In genomic region chr20:17968366-17969275, GRCh38 we compare ENCODE assay signal across 8 cellular contexts. TPM values are rescaled to one million over a fixed set of nuclear protein-coding genes. Genes with fewer than 3 reads are reported as not detected.
DNase-seq lines count a peak whose midpoint lies in the region; ATAC-seq and TF ChIP-seq lines count a peak whose summit lies in the region.

TSS of gene MGME1 (plus strand) at chr20:17969018. CDS start at chr20:17969860, 842 bp downstream.
TSS of gene SNX5 (minus strand) at chr20:17968794. CDS start at chr20:17968425, 369 bp downstream.

- peak within 1 kb of the TSS; percentile 94 for H3K4me3 ChIP-seq in GM12864 (ENCODE audit: low read depth, low read length)
- H3K4me3 ChIP-seq in ovary, result peak within 1 kb of the TSS; percentile 55
- H3K4me3 ChIP-seq in thyroid gland (replicated peaks in 1 of 3), result peak within 1 kb of the TSS; percentile 70 to 88 (median 86)

- H3K36me3 ChIP-seq in ovary (no peaks in the 10 kb centered on the region), thyroid gland (no peaks in the 10 kb centered on the region)

- TF ChIP-seq EP300 in ovary (IDR thresholded peaks at IDR 0.05), result peak; percentile 81

- 0% methylated on average over 74 to 96 of the region's 96 CpGs for WGBS in ovary, 3 donors
- 0 to 1% methylated on average over 28 to 38 of the region's 96 CpGs for WGBS in thyroid gland, 2 donors

- ATAC-seq in HG02759 (IDR thresholded peaks at IDR 0.05; ENCODE audit: unreplicated experiment) (peak; percentile 81), Right ventricle myocardium inferior (peak; percentile 98)

- H3K27me3 ChIP-seq in ovary (no peaks in the 10 kb centered on the region), thyroid gland (no peaks in the 10 kb centered on the region)

- H3K9me3 ChIP-seq in ovary, result no peaks in the 10 kb centered on the region
- H3K9me3 ChIP-seq in thyroid gland, result no peaks in the 10 kb centered on the region

- peak within 1 kb of the TSS; percentile 97 to 98 for H3K27ac ChIP-seq in ovary
- H3K27ac ChIP-seq in thyroid gland, result peak within 1 kb of the TSS; percentile 98 to 99 (median 99)

- no peak for TF ChIP-seq CTCF in GM12864 (IDR thresholded peaks at IDR 0.05; ENCODE audit: low read depth, low read length, missing control alignments)
- TF ChIP-seq CTCF in ovary (IDR thresholded peaks at IDR 0.05), result peak in 1 of 3 donors; percentile 10
- TF ChIP-seq CTCF in thyroid gland (IDR thresholded peaks at IDR 0.05), result no peak

- DNase-seq in GM12864 (ENCODE audit: low read depth) (peak; percentile 98), NCI-H1417 (lab: John Stamatoyannopoulos, UW) (peak; percentile 96 to 100 (median 100)), SW 1271 (lab: John Stamatoyannopoulos, UW) (peak; percentile 99), Right ventricle myocardium inferior (ENCODE audit: missing footprints) (peak; percentile 100), ovary (peak; percentile 99), thyroid gland (peak; percentile 100)
- DNase-seq in activated naive CD8-positive, alpha-beta T cell treated with anti-CD3 and anti-CD28 coated beads, Interleukin-2, amount 50 U/mL, for 16 hours (ENCODE audit: low read depth, low spot score), result peak; percentile 99

- no peak for TF ChIP-seq POLR2A in ovary (IDR thresholded peaks at IDR 0.05)
- peak in 1 of 2 donors; percentile 76 for TF ChIP-seq POLR2A in thyroid gland (IDR thresholded peaks at IDR 0.05)

- H3K4me1 ChIP-seq in ovary (ENCODE audit: insufficient read depth) (peaks cover 18% of the 10 kb centered on the region), thyroid gland (peaks cover 53 to 58% of the 10 kb centered on the region in 2 donors)

- intact Hi-C loops in Right ventricle myocardium inferior (cut with DNase I), result no loop called here
- intact Hi-C loops in ovary (cut with DNase I), result loop anchor here in 1 of 4 donors (5.0 kb wide), 1 partner anchor 286 kb away; the partner anchor contains the start of gene RRBP1
- intact Hi-C loops in thyroid gland (cut with DNase I), result no loop called here

RNA-seq across cellular contexts. Expression of gene MGME1, which starts in this region (rescaled TPM):
- total RNA-seq in Right ventricle myocardium inferior, result 13.0 TPM
- 10 to 100 TPM in 1 of 7 donors, 1 to 10 TPM in 6; 5.1 to 11.9 (median 8.3) TPM for total RNA-seq in ovary
- 10 to 100 TPM in 1 of 2 donors, 1 to 10 TPM in 1; 7.8 to 11.5 TPM for polyA plus RNA-seq in ovary
- 10 to 100 TPM; 14.6 to 24.2 (median 16.8) TPM for total RNA-seq in thyroid gland

RNA-seq across cellular contexts. Expression of gene SNX5, which starts in this region (rescaled TPM):
- total RNA-seq in Right ventricle myocardium inferior (45.0 TPM), ovary (100 to 1,000 TPM in 4 of 7 donors, 10 to 100 TPM in 3; 74.2 to 138 (median 101) TPM), thyroid gland (100 to 1,000 TPM; 247 to 346 (median 270) TPM)
- 100 to 1,000 TPM in 1 of 2 donors, 10 to 100 TPM in 1; 74.0 to 143 TPM for polyA plus RNA-seq in ovary

Comparison
In these comparisons a context has a peak if more than half of its experiments do, and no peak if none do; other contexts are left out.
1. Peak in every context shown above with its lines: DNase-seq, ATAC-seq, H3K4me3 ChIP-seq and H3K27ac ChIP-seq.